Comparison of ENCODE assay signal across 9 cellular contexts in the genomic region with DNA sequence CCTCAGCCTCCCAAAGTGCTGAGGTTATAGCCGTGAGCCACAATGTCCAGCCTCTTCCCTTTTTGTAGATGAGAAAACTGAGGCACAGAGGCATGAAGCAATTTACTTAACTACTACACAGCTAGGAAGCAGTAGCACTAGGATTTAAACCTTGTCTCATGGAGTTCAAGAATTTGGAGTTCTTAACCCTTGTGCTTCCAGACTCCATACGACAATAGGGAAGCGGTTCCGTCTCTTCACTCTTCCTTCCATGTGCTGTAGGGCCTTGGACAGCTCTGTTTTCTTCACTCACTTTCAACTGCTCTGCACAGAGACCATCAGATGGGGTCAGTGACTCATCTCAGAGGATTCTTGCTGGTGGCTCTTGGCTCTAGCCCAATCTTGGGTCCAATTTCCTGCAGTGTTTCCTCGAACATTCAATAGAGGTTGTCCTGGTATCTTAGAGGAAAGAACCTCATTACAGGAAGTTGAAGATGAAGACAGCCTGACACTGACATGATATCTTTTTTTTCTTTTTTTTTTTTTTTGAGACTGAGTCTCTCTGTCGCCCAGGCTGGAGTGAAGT. TPM values are rescaled to one million over a fixed set of nuclear protein-coding genes. Genes with fewer than 3 reads are reported as not detected.
A peak's percentile ranks its signal among the peaks of the same experiment; 100 is the strongest.
DNase-seq lines count a peak whose midpoint lies in the region; ATAC-seq, FAIRE-seq and TF ChIP-seq lines count a peak whose summit lies in the region.
"Had no signal": no experiment of that assay in that cellular context is flagged by ENCODE, and none has a peak within 500 bp of the region (broad histone marks: within the 10 kb centered on the region; RNA-seq: fewer than 3 reads in every experiment).

No MANE protein-coding gene starts in this region.

- H3K9ac ChIP-seq in H1 (replicated peaks in 1 of 4; ENCODE audit: extremely low read depth in 1 of 4, low read depth in 3 of 4, low read length in 3 of 4), result no peak overlapping the region

- H3K79me1 ChIP-seq in H1 (ENCODE audit: low read depth, low read length), result no peaks in the 10 kb centered on the region

- H2BK5ac ChIP-seq in H1 (ENCODE audit: low read depth, low read length), result no peak overlapping the region

- no peak overlapping the region for H4K91ac ChIP-seq in H1 (replicated peaks; ENCODE audit: insufficient read length, low read length)

- no peak overlapping the region for H3K4ac ChIP-seq in H1 (replicated peaks; ENCODE audit: insufficient read length, low read depth, low read length)

- CTCF ChIA-PET in H1 (lab: Charles Lee; ENCODE audit: partially characterized antibody), result interaction anchor here (1.3 to 2.7 kb wide), 4 partner anchors 9 to 123 kb away, joined by 3 to 12 read pairs (median 4); no protein-coding TSS in a partner anchor

- no peak overlapping the region for H3K23ac ChIP-seq in H1 (ENCODE audit: insufficient read length)

- H2BK15ac ChIP-seq in H1 (ENCODE audit: low read length), result no peak overlapping the region

- no peaks in the 10 kb centered on the region for H3K36me3 ChIP-seq in H1 (ENCODE audit: control insufficient read depth in 2 of 4, insufficient read depth in 4 of 4, low read length in 3 of 4)
- peaks cover 0 to 100% (median 86%) of the 10 kb centered on the region in 6 donors for H3K36me3 ChIP-seq in spleen

- peaks cover 0 to 3% (median 1%) of the 10 kb centered on the region in 4 experiments; a peak in 1 of 7 replicates for H3K4me1 ChIP-seq in H1 (replicated peaks in 1 of 4; ENCODE audit: control insufficient read depth in 3 of 4, insufficient read depth in 4 of 4, low read length in 3 of 4)
- peaks cover 0 to 34% (median 10%) of the 10 kb centered on the region in 6 donors for H3K4me1 ChIP-seq in spleen

- H3K18ac ChIP-seq in H1 (ENCODE audit: extremely low read depth, low read length), result no peak overlapping the region

- TF ChIP-seq POLR2A in H1 (IDR thresholded peaks at IDR 0.05; ENCODE audit: control extremely low read depth in 1 of 2, low read depth in 2 of 2, low read length in 2 of 2) (no peak), spleen (IDR thresholded peaks at IDR 0.05) (no peak)

- DNase-seq in activated CD8-positive, alpha-beta memory T cell treated with anti-CD3 and anti-CD28 coated beads, Interleukin-2, amount 50 U/mL, for 4 hours, result peak; percentile 25
- DNase-seq in activated CD8-positive, alpha-beta memory T cell treated with anti-CD3 and anti-CD28 coated beads, Interleukin-2, amount 50 U/mL, for 48 hours, result no peak
- DNase-seq in SK-MEL-5 (ENCODE audit: low read depth, low spot score), result peak; percentile 62
- no peak for DNase-seq in H1 (ENCODE audit: low read depth in 1 of 2, low spot score in 2 of 2)
- no peak for DNase-seq in spleen
- no peak for DNase-seq in NCI-H1105 treated with DMSO at 0.1 percent for 48 hours (lab: John Stamatoyannopoulos, UW)

- no peak for FAIRE-seq in H1 (lab: Jason Lieb, UNC)

- TF ChIP-seq RAD21 in H1 (IDR thresholded peaks at IDR 0.05 in 1 of 2, conservative IDR thresholded peaks at IDR 0.05 in 1 of 2; ENCODE audit: low read depth in 2 of 2, low read length in 2 of 2), result no peak

- in situ Hi-C loops in SK-MEL-5 (cut with HindIII; ENCODE audit: low pct_unique_long_range_greater_than_20kb, low sequenced_read_pairs), result no loop called here

- no peak overlapping the region for H2BK12ac ChIP-seq in H1 (ENCODE audit: low read depth, low read length)

- H3K23me2 ChIP-seq in H1 (ENCODE audit: low read depth, low read length), result no peaks in the 10 kb centered on the region

- 96% methylated on average over 5 of the region's 6 CpGs; no CpG with 5 or more reads in 1 of the 2 experiments for WGBS in H1 (ENCODE audit: extremely low coverage in 1 of 2, insufficient coverage in 1 of 2, insufficient read length in 1 of 2, insufficient replicate concordance in 2 of 2, low coverage in 1 of 2, low lambda C conversion rate in 2 of 2, missing lambda C conversion rate in 1 of 2), 2 experiments
- WGBS in spleen, 5 donors, result 34 to 47% (median 44%) methylated on average over 6 of the region's 6 CpGs

- no peak for TF ChIP-seq EP300 in H1 (IDR thresholded peaks at IDR 0.05; ENCODE audit: borderline replicate concordance in 1 of 2, low read depth in 2 of 2, low read length in 2 of 2)

- no peak overlapping the region for H2BK20ac ChIP-seq in H1 (ENCODE audit: low read length)

- no peak overlapping the region for H2AK5ac ChIP-seq in H1 (ENCODE audit: low read depth, low read length)

- no peak overlapping the region for H3K4me2 ChIP-seq in H1 (ENCODE audit: insufficient read depth in 1 of 2, low read depth in 2 of 2, low read length in 2 of 2)

- no peak for ATAC-seq in GM21825 (IDR thresholded peaks at IDR 0.05; ENCODE audit: unreplicated experiment)
- no peak for ATAC-seq in HG03342 (IDR thresholded peaks at IDR 0.05; ENCODE audit: unreplicated experiment)

- no peak overlapping the region for H4K8ac ChIP-seq in H1 (ENCODE audit: extremely low read depth, insufficient read depth, low read length)

- POLR2A ChIA-PET in H1 (lab: Charles Lee; ENCODE audit: partially characterized antibody), result no interaction called here

- intact Hi-C loops in spleen (cut with DNase I; ENCODE audit: low total_unique reads), result no loop called here

- H3K79me2 ChIP-seq in H1 (ENCODE audit: control insufficient read depth in 1 of 2, insufficient read depth in 2 of 2, low read length in 2 of 2), result no peaks in the 10 kb centered on the region

- H3K9me3 ChIP-seq in H1 (ENCODE audit: insufficient read depth in 2 of 2, low read depth in 1 of 2, low read length in 1 of 2), result no peaks in the 10 kb centered on the region
- H3K9me3 ChIP-seq in spleen, result no peaks in the 10 kb centered on the region

- H3K4me3 ChIP-seq in H1 (ENCODE audit: extremely low read depth in 1 of 4, insufficient read depth in 2 of 4, low read depth in 3 of 4, low read length in 4 of 4), result no peak overlapping the region
- H3K4me3 ChIP-seq in spleen, result no peak overlapping the region
- H3K4me3 ChIP-seq: lung had no signal

- H3K27ac ChIP-seq in H1 (ENCODE audit: low read depth, low read length) (no peak overlapping the region), spleen (peak overlapping the region in 5 of 8 donors; percentile 8 to 59 (median 29))

- no peak overlapping the region for H2BK120ac ChIP-seq in H1 (replicated peaks; ENCODE audit: low read depth, low read length)

- no peak overlapping the region for H4K5ac ChIP-seq in H1 (ENCODE audit: insufficient read length, low read depth, low read length)

- H3K14ac ChIP-seq in H1 (ENCODE audit: insufficient read length), result no peak overlapping the region

- H3K27me3 ChIP-seq in H1 (replicated peaks in 1 of 4; ENCODE audit: control insufficient read depth in 3 of 4, extremely low read depth in 1 of 4, insufficient read depth in 3 of 4, low read length in 3 of 4) (peaks cover 0 to 2% (median 0%) of the 10 kb centered on the region in 4 experiments; a peak in 1 of 7 replicates), spleen (replicated peaks in 1 of 7) (no peaks in the 10 kb centered on the region)

- no peak overlapping the region for H3K56ac ChIP-seq in H1 (replicated peaks; ENCODE audit: insufficient read length, low read depth, low read length)

- H2AFZ ChIP-seq in H1 (ENCODE audit: low read length), result peak overlapping the region; percentile 8; the same call in 1 of the 2 replicates

- TF ChIP-seq CTCF in H1 (IDR thresholded peaks at IDR 0.05; ENCODE audit: control extremely low read depth in 1 of 3, insufficient read depth in 1 of 3, low read depth in 1 of 3, low read length in 3 of 3), result no peak
- no peak for TF ChIP-seq CTCF in spleen (IDR thresholded peaks at IDR 0.05 in 8 of 11, conservative IDR thresholded peaks at IDR 0.05 in 3 of 11)

- no peaks in the 10 kb centered on the region for H4K20me1 ChIP-seq in H1 (replicated peaks in 1 of 2; ENCODE audit: control insufficient read depth in 1 of 2, insufficient read depth in 2 of 2, low read length in 2 of 2)

RNA-seq across cellular contexts. Expression of a gene that starts 19.3 kb away (rescaled TPM):
- total RNA-seq in SK-MEL-5 (2014; rRNA removed; shearing (Covaris generic)), result not detected in 2 replicates
- polyA plus RNA-seq in SK-MEL-5 (2015; cell fraction: cytosol; rRNA removed), result not detected in 2 replicates
- not detected in 2 replicates for polyA plus RNA-seq in SK-MEL-5 (2015; cell fraction: nucleus; rRNA removed)
- total RNA-seq in H1 (2021; fragmentation: NEBNext Ultra II Directional; extraction: Animal tissue kit (Norgen Biotek cat#: 25700)), result not detected in 2 replicates
- polyA plus RNA-seq in H1 (2011; rRNA removed) (0.02 TPM in 1 of 2 replicates, not detected in the other), spleen (10 to 100 TPM; 26.6 to 64.4 (median 51.1) TPM)
- 0.13 TPM for polyA plus RNA-seq in H1 (2011; cell fraction: cytosol; rRNA removed)
- polyA plus RNA-seq in H1 (2011; cell fraction: nucleus; rRNA removed), result 0.03 TPM
- polyA plus RNA-seq in H1 (2012, experiment 1 of 2), result 0.03 to 0.61 TPM in 2 of 4 replicates, not detected in the others
- not detected for polyA plus RNA-seq in H1 (2012, experiment 2 of 2)
- 0.04 TPM for polyA plus RNA-seq in H1 (2013, experiment 1 of 2)
- polyA plus RNA-seq in H1 (2013, experiment 2 of 2), result 0.09 TPM
- polyA minus RNA-seq in H1 (2011; rRNA and poly(A)+ RNA removed), result 0.24 and 0.25 TPM in 2 replicates
- not detected for polyA minus RNA-seq in H1 (2011; cell fraction: cytosol; rRNA and poly(A)+ RNA removed)
- not detected for polyA minus RNA-seq in H1 (2011; cell fraction: nucleus; rRNA and poly(A)+ RNA removed)
- total RNA-seq in spleen, result 100 to 1,000 TPM; 100 to 212 (median 153) TPM

RNA-seq across cellular contexts. Expression of a gene that starts 34.5 kb away (rescaled TPM):
- total RNA-seq in SK-MEL-5 (2014; rRNA removed; shearing (Covaris generic)), result 40.4 and 43.1 TPM in 2 replicates
- polyA plus RNA-seq in SK-MEL-5 (2015; cell fraction: cytosol; rRNA removed), result 89.3 and 91.0 TPM in 2 replicates
- polyA plus RNA-seq in SK-MEL-5 (2015; cell fraction: nucleus; rRNA removed), result 54.6 and 58.4 TPM in 2 replicates
- 34.7 and 36.1 TPM in 2 replicates for total RNA-seq in H1 (2021; fragmentation: NEBNext Ultra II Directional; extraction: Animal tissue kit (Norgen Biotek cat#: 25700))
- polyA plus RNA-seq in H1 (2011; rRNA removed) (47.7 and 63.3 TPM in 2 replicates), spleen (10 to 100 TPM; 17.0 to 33.1 (median 21.6) TPM)
- 42.8 TPM for polyA plus RNA-seq in H1 (2011; cell fraction: cytosol; rRNA removed)
- polyA plus RNA-seq in H1 (2011; cell fraction: nucleus; rRNA removed), result 40.0 TPM
- 25.3 to 31.6 TPM (median 27.9 TPM) in 4 replicates for polyA plus RNA-seq in H1 (2012, experiment 1 of 2)
- polyA plus RNA-seq in H1 (2012, experiment 2 of 2), result 28.8 TPM
- polyA plus RNA-seq in H1 (2013, experiment 1 of 2), result 26.6 TPM
- 28.4 TPM for polyA plus RNA-seq in H1 (2013, experiment 2 of 2)
- 14.0 and 14.1 TPM in 2 replicates for polyA minus RNA-seq in H1 (2011; rRNA and poly(A)+ RNA removed)
- polyA minus RNA-seq in H1 (2011; cell fraction: cytosol; rRNA and poly(A)+ RNA removed), result 29.0 TPM
- 15.6 TPM for polyA minus RNA-seq in H1 (2011; cell fraction: nucleus; rRNA and poly(A)+ RNA removed)
- total RNA-seq in spleen, result 10 to 100 TPM; 17.2 to 27.3 (median 25.5) TPM

RNA-seq across cellular contexts. Expression of a gene that starts 42.8 kb away (rescaled TPM):
- total RNA-seq in SK-MEL-5 (2014; rRNA removed; shearing (Covaris generic)), result 4.1 and 4.6 TPM in 2 replicates
- polyA plus RNA-seq in SK-MEL-5 (2015; cell fraction: cytosol; rRNA removed), result 2.3 and 4.6 TPM in 2 replicates
- polyA plus RNA-seq in SK-MEL-5 (2015; cell fraction: nucleus; rRNA removed), result 2.1 and 2.8 TPM in 2 replicates
- 10.3 and 12.0 TPM in 2 replicates for total RNA-seq in H1 (2021; fragmentation: NEBNext Ultra II Directional; extraction: Animal tissue kit (Norgen Biotek cat#: 25700))
- 9.9 and 10.7 TPM in 2 replicates for polyA plus RNA-seq in H1 (2011; rRNA removed)
- 8.8 TPM for polyA plus RNA-seq in H1 (2011; cell fraction: cytosol; rRNA removed)
- 7.6 TPM for polyA plus RNA-seq in H1 (2011; cell fraction: nucleus; rRNA removed)
- 5.0 to 6.3 TPM (median 5.5 TPM) in 4 replicates for polyA plus RNA-seq in H1 (2012, experiment 1 of 2)
- 7.7 TPM for polyA plus RNA-seq in H1 (2012, experiment 2 of 2)
- 5.0 TPM for polyA plus RNA-seq in H1 (2013, experiment 1 of 2)
- 5.1 TPM for polyA plus RNA-seq in H1 (2013, experiment 2 of 2)
- 6.0 and 6.5 TPM in 2 replicates for polyA minus RNA-seq in H1 (2011; rRNA and poly(A)+ RNA removed)
- 6.8 TPM for polyA minus RNA-seq in H1 (2011; cell fraction: cytosol; rRNA and poly(A)+ RNA removed)
- polyA minus RNA-seq in H1 (2011; cell fraction: nucleus; rRNA and poly(A)+ RNA removed), result 11.6 TPM
- total RNA-seq in spleen, result 10 to 100 TPM in 6 of 7 donors, 1 to 10 TPM in 1; 7.7 to 16.1 (median 14.0) TPM
- 1 to 10 TPM; 5.9 to 8.3 (median 6.4) TPM for polyA plus RNA-seq in spleen

RNA-seq across cellular contexts. Expression of a gene that starts 46.2 kb away (rescaled TPM):
- 5.4 and 7.9 TPM in 2 replicates for total RNA-seq in SK-MEL-5 (2014; rRNA removed; shearing (Covaris generic))
- 55.9 and 62.4 TPM in 2 replicates for polyA plus RNA-seq in SK-MEL-5 (2015; cell fraction: cytosol; rRNA removed)
- 23.3 and 36.8 TPM in 2 replicates for polyA plus RNA-seq in SK-MEL-5 (2015; cell fraction: nucleus; rRNA removed)
- 61.8 and 62.0 TPM in 2 replicates for total RNA-seq in H1 (2021; fragmentation: NEBNext Ultra II Directional; extraction: Animal tissue kit (Norgen Biotek cat#: 25700))
- polyA plus RNA-seq in H1 (2011; rRNA removed) (27.5 and 28.2 TPM in 2 replicates), spleen (10 to 100 TPM; 42.4 to 56.0 (median 49.5) TPM)
- polyA plus RNA-seq in H1 (2011; cell fraction: cytosol; rRNA removed), result 46.0 TPM
- polyA plus RNA-seq in H1 (2011; cell fraction: nucleus; rRNA removed), result 19.7 TPM
- polyA plus RNA-seq in H1 (2012, experiment 1 of 2), result 44.1 to 49.7 TPM (median 47.1 TPM) in 4 replicates
- 15.9 TPM for polyA plus RNA-seq in H1 (2012, experiment 2 of 2)
- polyA plus RNA-seq in H1 (2013, experiment 1 of 2), result 36.3 TPM
- 38.0 TPM for polyA plus RNA-seq in H1 (2013, experiment 2 of 2)
- 38.7 and 52.0 TPM in 2 replicates for polyA minus RNA-seq in H1 (2011; rRNA and poly(A)+ RNA removed)
- 18.6 TPM for polyA minus RNA-seq in H1 (2011; cell fraction: cytosol; rRNA and poly(A)+ RNA removed)
- 20.7 TPM for polyA minus RNA-seq in H1 (2011; cell fraction: nucleus; rRNA and poly(A)+ RNA removed)
- total RNA-seq in spleen, result 10 to 100 TPM; 35.5 to 54.7 (median 43.7) TPM

Comparison
In these comparisons a context has a peak if more than half of its experiments do, and no peak if none do; other contexts are left out.
1. DNase-seq: peak in activated CD8-positive, alpha-beta memory T cell treated with anti-CD3 and anti-CD28 coated beads, Interleukin-2, amount 50 U/mL, for 4 hours (single experiment) and SK-MEL-5 (single experiment); none in activated CD8-positive, alpha-beta memory T cell treated with anti-CD3 and anti-CD28 coated beads, Interleukin-2, amount 50 U/mL, for 48 hours (single experiment), H1 (0 of 2), spleen (single experiment) and NCI-H1105 treated with DMSO at 0.1 percent for 48 hours (single experiment).
2. RNA of a gene that starts 19.3 kb away (total RNA-seq): 100 to 212 TPM in spleen; not detected in SK-MEL-5 and not detected in H1; every median in the first group is over 10 times any median in the second.